25 cellular contexts compared by ENCODE assay signal in genomic region chr5:126062471-126062870, GRCh38.
DNase-seq lines count a peak whose midpoint lies in the region; ATAC-seq, FAIRE-seq and TF ChIP-seq lines count a peak whose summit lies in the region.
"Had no signal": no experiment of that assay in that cellular context is flagged by ENCODE, and none has a peak within 500 bp of the region (broad histone marks: within the 10 kb centered on the region; RNA-seq: fewer than 3 reads in every experiment).

No MANE protein-coding gene starts in this region.

- DNase-seq in GM23338 (ENCODE audit: low spot score) (no peak), adipocyte (ENCODE audit: low read depth) (peak; percentile 23), fibroblast of peridontal ligament (ENCODE audit: extremely low read depth) (peak; percentile 26), urothelium cell line (ENCODE audit: low spot score) (no peak), hippocampal formation (lab: John Stamatoyannopoulos, UW) (no peak)
- no peak for DNase-seq in stimulated activated naive CD4-positive, alpha-beta T cell treated with Interleukin-2 at 50 U/mL for 16 hours (lab: John Stamatoyannopoulos, UW)
- DNase-seq: 8988T; ACHN; AML-193; BE2C; CD4-positive, alpha-beta T cell; CD8-positive, alpha-beta memory T cell; DMS 273 treated with DMSO at 0.1 percent for 48 hours; DMS79; EL; GDM1; GM23248; H7; HCEC 1CT had no signal

- H3K27me3 Mint-ChIP-seq in GM23338 (ENCODE audit: insufficient read depth, low read depth, poor library complexity): peaks cover 2% of the 10 kb centered on the region
- H3K27me3 Mint-ChIP-seq: CD4-positive, alpha-beta T cell had no signal

- H3K4me1 Mint-ChIP-seq in GM23338: peaks cover 2% of the 10 kb centered on the region; the same call in 1 of the 3 replicates
- H3K4me1 Mint-ChIP-seq: CD14-positive monocyte; CD8-positive, alpha-beta memory T cell had no signal

- TF ChIP-seq CTCF in GM23338 (conservative IDR thresholded peaks at IDR 0.05; ENCODE audit: low read depth in 2 of 2): no peak

- H3K9me3 ChIP-seq in adipocyte (ENCODE audit: control insufficient read depth, low read length): no peaks in the 10 kb centered on the region
- H3K9me3 ChIP-seq: A549, BE2C had no signal

- peak overlapping the region; percentile 89; the same call in 1 of the 2 replicates for H2AFZ ChIP-seq in GM23338
- H2AFZ ChIP-seq: GM23248 had no signal

- FAIRE-seq in urothelium cell line (lab: Jason Lieb, UNC): no peak
- FAIRE-seq: A549, D721Med, GM12878, GM19239 had no signal

- H3K36me3 Mint-ChIP-seq in GM23338 (ENCODE audit: low read depth): peaks cover 18% of the 10 kb centered on the region
- H3K36me3 Mint-ChIP-seq: CD14-positive monocyte; CD8-positive, alpha-beta memory T cell had no signal

- H3K4me3 ChIP-seq in GM23338: no peak overlapping the region
- no peak overlapping the region for H3K4me3 ChIP-seq in adipocyte (ENCODE audit: low read length)
- H3K4me3 ChIP-seq: A549; BLaER1 treated with 17β-estradiol and CSF1 and Interleukin-3, amounts not matched to agents 10 nM and 100 nM; GM12878; GM23248 had no signal

- H3K9me3 Mint-ChIP-seq in GM23338: peaks cover 10% of the 10 kb centered on the region

- H3K27ac ChIP-seq in GM23338 (ENCODE audit: low read depth): no peak overlapping the region
- H3K27ac ChIP-seq: A549; BLaER1 treated with 17β-estradiol and CSF1 and Interleukin-3, amounts not matched to agents 10 nM and 100 nM; GM23248 had no signal

- H3K4me1 ChIP-seq in GM23338 (ENCODE audit: insufficient read depth): 0 out of 2 replicates have a peak, but pooled peaks cover 3% of the 10 kb centered on the region
- no peaks in the 10 kb centered on the region for H3K4me1 ChIP-seq in adipocyte (ENCODE audit: control insufficient read depth, insufficient read depth, low read length)
- H3K4me1 ChIP-seq: A549 had no signal

- peaks cover 20% of the 10 kb centered on the region; the same call in 1 of the 2 replicates for H3K9me2 ChIP-seq in GM23338 (ENCODE audit: insufficient read depth)

- no peaks in the 10 kb centered on the region for H3F3A ChIP-seq in GM23338 (replicated peaks; ENCODE audit: low read depth)

- H3K27me3 ChIP-seq in GM23338 (ENCODE audit: insufficient read depth) (no peaks in the 10 kb centered on the region), adipocyte (replicated peaks; ENCODE audit: control insufficient read depth, insufficient read depth, low read length) (no peaks in the 10 kb centered on the region)
- H3K27me3 ChIP-seq: BE2C had no signal

- no peak overlapping the region for H3K4me2 ChIP-seq in GM23338
- H3K4me2 ChIP-seq: A549; BLaER1 treated with 17β-estradiol and CSF1 and Interleukin-3, amounts not matched to agents 10 nM and 100 nM had no signal

- H3K36me3 ChIP-seq in GM23338 (ENCODE audit: insufficient read depth) (no peaks in the 10 kb centered on the region), adipocyte (ENCODE audit: control insufficient read depth, insufficient read depth, low read length, severe bottlenecking) (no peaks in the 10 kb centered on the region)
- H3K36me3 ChIP-seq: BE2C; BLaER1 treated with 17β-estradiol and CSF1 and Interleukin-3, amounts not matched to agents 10 nM and 100 nM had no signal

- H3K79me2 ChIP-seq in GM23338 (replicated peaks; ENCODE audit: insufficient read depth): no peaks in the 10 kb centered on the region

- H3K9ac ChIP-seq in adipocyte (ENCODE audit: low read length): no peak overlapping the region
- H3K9ac ChIP-seq: BLaER1 treated with 17β-estradiol and CSF1 and Interleukin-3, amounts not matched to agents 10 nM and 100 nM; GM23248 had no signal

- H3K4me3 Mint-ChIP-seq in GM23338: no peak overlapping the region
- H3K4me3 Mint-ChIP-seq: CD14-positive monocyte; CD4-positive, alpha-beta T cell; CD8-positive, alpha-beta memory T cell had no signal

- no peaks in the 10 kb centered on the region for H4K20me1 ChIP-seq in GM23338 (replicated peaks; ENCODE audit: insufficient read depth)

- no peak for ATAC-seq in GM23338
- ATAC-seq: A549, GM12878 had no signal

- no peak overlapping the region for H3K27ac Mint-ChIP-seq in GM23338
- H3K27ac Mint-ChIP-seq: CD14-positive monocyte; CD4-positive, alpha-beta T cell; CD8-positive, alpha-beta memory T cell had no signal

TF ChIP-seq in GM23338, 12 proteins besides CTCF, POLR2A, EP300 and RAD21:
- TF ChIP-seq ZNF331 (CRISPR knock-in tag; IDR thresholded peaks at IDR 0.05; ENCODE audit: low read depth): no peak
- no peak for TF ChIP-seq REST (IDR thresholded peaks at IDR 0.05; ENCODE audit: unreplicated experiment)
- no peak for TF ChIP-seq ZNF462 (CRISPR knock-in tag; IDR thresholded peaks at IDR 0.05)
- TF ChIP-seq NANOG (IDR thresholded peaks at IDR 0.05; ENCODE audit: borderline replicate concordance): no peak

Comparison
In these comparisons a context has a peak if more than half of its experiments do, and no peak if none do; other contexts are left out.
1. DNase-seq: peak in adipocyte (single experiment) and fibroblast of peridontal ligament (single experiment); none in GM23338 (single experiment), urothelium cell line (single experiment), stimulated activated naive CD4-positive, alpha-beta T cell treated with Interleukin-2 at 50 U/mL for 16 hours (single experiment) and hippocampal formation (0 of 2).